8 cellular contexts compared by ENCODE assay signal in the genomic region with DNA sequence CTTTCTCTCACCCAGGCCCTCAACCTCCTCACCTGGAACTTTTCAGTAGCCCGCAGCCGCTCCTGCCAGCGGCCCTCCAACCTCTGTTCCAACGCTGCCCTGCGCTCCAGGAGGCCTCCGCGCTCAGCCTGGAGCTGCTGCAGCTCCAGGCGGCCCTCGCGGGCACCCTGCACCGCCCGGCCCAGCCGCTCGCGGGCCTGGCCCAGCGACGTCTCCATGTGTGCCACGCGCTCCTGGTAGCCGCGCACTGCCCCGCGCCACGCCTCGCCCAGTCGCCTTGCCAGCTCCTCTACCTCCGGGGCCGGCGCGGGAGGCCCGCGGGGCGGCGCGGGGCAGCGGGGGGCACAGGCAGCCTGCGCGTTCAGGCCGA. TPM values are rescaled to one million over a fixed set of nuclear protein-coding genes. Genes with fewer than 3 reads are reported as not detected.
DNase-seq lines count a peak whose midpoint lies in the region; ATAC-seq and TF ChIP-seq lines count a peak whose summit lies in the region.

No MANE protein-coding gene starts in this region.

- H3K27me3 ChIP-seq in ascending aorta (no peaks in the 10 kb centered on the region), left ventricle myocardium inferior (ENCODE audit: low read depth) (peaks cover 7% of the 10 kb centered on the region), parathyroid adenoma (ENCODE audit: control insufficient read depth, insufficient read depth, low read length) (peaks cover 9% of the 10 kb centered on the region)

- H3K27me3 Mint-ChIP-seq in stimulated activated naive CD8-positive, alpha-beta T cell treated with anti-CD3 and anti-CD28 coated beads, Interleukin-15, amount 100 ng/mL, for 72 hours: peaks cover 97% of the 10 kb centered on the region

- H3K4me2 ChIP-seq in parathyroid adenoma (ENCODE audit: low read length): no peak overlapping the region

- H3K4me1 Mint-ChIP-seq in stimulated activated naive CD8-positive, alpha-beta T cell treated with anti-CD3 and anti-CD28 coated beads, Interleukin-15, amount 100 ng/mL, for 72 hours: peaks cover 18% of the 10 kb centered on the region

- intact Hi-C loops in ascending aorta (cut with DNase I): no loop called here
- intact Hi-C loops in left ventricle myocardium inferior (cut with micrococcal nuclease): loop anchor here (2.0 kb wide), 1 partner anchor 16 kb away; no protein-coding TSS in a partner anchor

- H3K9ac ChIP-seq in parathyroid adenoma: no peak overlapping the region

- peaks cover 10 to 13% of the 10 kb centered on the region in 2 donors for H3K4me1 ChIP-seq in ascending aorta
- peaks cover 63% of the 10 kb centered on the region for H3K4me1 ChIP-seq in left ventricle myocardium inferior
- H3K4me1 ChIP-seq in parathyroid adenoma: no peaks in the 10 kb centered on the region

- H3K9me3 Mint-ChIP-seq in stimulated activated naive CD8-positive, alpha-beta T cell treated with anti-CD3 and anti-CD28 coated beads, Interleukin-15, amount 100 ng/mL, for 72 hours: no peaks in the 10 kb centered on the region

- H3K79me2 ChIP-seq in parathyroid adenoma: no peaks in the 10 kb centered on the region

- H3K4me3 Mint-ChIP-seq in stimulated activated naive CD8-positive, alpha-beta T cell treated with anti-CD3 and anti-CD28 coated beads, Interleukin-15, amount 100 ng/mL, for 72 hours: no peak overlapping the region

- TF ChIP-seq CTCF in AG10803 (conservative IDR thresholded peaks at IDR 0.05; ENCODE audit: low read length) (no peak), ascending aorta (IDR thresholded peaks at IDR 0.05) (no peak), left ventricle myocardium inferior (IDR thresholded peaks at IDR 0.05; ENCODE audit: borderline replicate concordance) (no peak), parathyroid adenoma (IDR thresholded peaks at IDR 0.05) (no peak)

- H3K27ac Mint-ChIP-seq in stimulated activated naive CD8-positive, alpha-beta T cell treated with anti-CD3 and anti-CD28 coated beads, Interleukin-15, amount 100 ng/mL, for 72 hours: no peak overlapping the region

- H3K4me3 ChIP-seq in AG10803 (ENCODE audit: low read length) (peak overlapping the region; percentile 41), ascending aorta (peak overlapping the region; percentile 51 to 70), left ventricle myocardium inferior (peak overlapping the region; percentile 90), parathyroid adenoma (ENCODE audit: low read depth, low read length) (peak overlapping the region; percentile 61)

- H3K27ac ChIP-seq in ascending aorta (peak overlapping the region; percentile 71 to 78), left ventricle myocardium inferior (replicated peaks) (peak overlapping the region; percentile 96), parathyroid adenoma (no peak overlapping the region)

- no peak overlapping the region for H2AFZ ChIP-seq in parathyroid adenoma

- no peak for DNase-seq in AG10803 (ENCODE audit: low read depth)
- no peak for DNase-seq in ascending aorta (ENCODE audit: low spot score in 2 of 2)
- no peak for DNase-seq in left ventricle myocardium inferior
- DNase-seq in inferior parietal cortex (ENCODE audit: extremely low spot score): no peak
- no peak for DNase-seq in NCI-H2107 treated with DMSO at 0.1 percent for 48 hours (lab: John Stamatoyannopoulos, UW; ENCODE audit: unreplicated experiment)
- no peak for DNase-seq in Ammon's horn (ENCODE audit: low spot score)
- DNase-seq in stimulated activated naive CD8-positive, alpha-beta T cell treated with anti-CD3 and anti-CD28 coated beads, Interleukin-15, amount 100 ng/mL, for 72 hours: no peak

- H3K9me3 ChIP-seq in ascending aorta (no peaks in the 10 kb centered on the region), left ventricle myocardium inferior (replicated peaks) (no peaks in the 10 kb centered on the region), parathyroid adenoma (ENCODE audit: control insufficient read depth, low read length) (no peaks in the 10 kb centered on the region)

- H3K36me3 ChIP-seq in ascending aorta (peaks cover 0 to 15% of the 10 kb centered on the region in 2 donors), left ventricle myocardium inferior (peaks cover 32% of the 10 kb centered on the region), parathyroid adenoma (ENCODE audit: control insufficient read depth, insufficient read depth, low read length) (no peaks in the 10 kb centered on the region)

- no peak for ATAC-seq in stimulated activated naive CD8-positive, alpha-beta T cell treated with anti-CD3 and anti-CD28 coated beads, Interleukin-15, amount 100 ng/mL, for 72 hours

RNA-seq across cellular contexts. Expression of gene NES, which starts 0.8 kb away (rescaled TPM):
- total RNA-seq in ascending aorta (74.1 TPM), left ventricle myocardium inferior (164 TPM)

RNA-seq across cellular contexts. Expression of gene CRABP2, which starts 28.9 kb away (rescaled TPM):
- total RNA-seq in ascending aorta (not detected), left ventricle myocardium inferior (0.60 TPM)

RNA-seq across cellular contexts. Expression of gene BCAN, which starts 34.5 kb away (rescaled TPM):
- total RNA-seq in ascending aorta (not detected), left ventricle myocardium inferior (0.05 TPM)

RNA-seq across cellular contexts. Expression of gene METTL25B, which starts 51.8 kb away (rescaled TPM):
- total RNA-seq in ascending aorta (9.9 TPM), left ventricle myocardium inferior (18.1 TPM)

RNA-seq across cellular contexts. Expression of gene ISG20L2, which starts 52.1 kb away (rescaled TPM):
- total RNA-seq in ascending aorta (7.8 TPM), left ventricle myocardium inferior (11.5 TPM)
